14 cellular contexts compared by ENCODE assay signal in genomic region chr11:88480217-88480616, GRCh38.
DNase-seq lines count a peak whose midpoint lies in the region; ATAC-seq and TF ChIP-seq lines count a peak whose summit lies in the region.
"Had no signal": no experiment of that assay in that cellular context is flagged by ENCODE, and none has a peak within 500 bp of the region (broad histone marks: within the 10 kb centered on the region; RNA-seq: fewer than 3 reads in every experiment).

No MANE protein-coding gene starts in this region.

- H3K4me3 ChIP-seq in left ventricle myocardium inferior: no peak overlapping the region
- no peak overlapping the region for H3K4me3 ChIP-seq in uterus
- H3K4me3 ChIP-seq: K562 had no signal

- no peak for DNase-seq in Right ventricle myocardium inferior (ENCODE audit: missing footprints)
- DNase-seq in left ventricle myocardium inferior: no peak
- DNase-seq in amniotic stem cell (lab: John Stamatoyannopoulos, UW): peak; percentile 9
- peak; percentile 68 for DNase-seq in glomerular visceral epithelial cell (ENCODE audit: extremely low spot score)
- DNase-seq in uterus: peak; percentile 27 to 56
- no peak for DNase-seq in mesenteric fat pad (ENCODE audit: low spot score)
- DNase-seq in stimulated activated CD4-positive, alpha-beta T cell treated with anti-CD3 and anti-CD28 coated beads, Interleukin-2, amount 100 ng/mL, for 48 hours: no peak
- DNase-seq in NCI-H2081 (lab: John Stamatoyannopoulos, UW): no peak
- DNase-seq: 8988T; GDM1; hypothalamus; NCI-H2081 treated with DMSO at 0.1 percent for 48 hours; stimulated activated CD4-positive, alpha-beta T cell treated with anti-CD3 and anti-CD28 coated beads, Interleukin-12 subunit alpha, Interleukin-12 subunit beta, amount 100 ng/mL, for 4 hours had no signal

- TF ChIP-seq CTCF in left ventricle myocardium inferior (IDR thresholded peaks at IDR 0.05; ENCODE audit: borderline replicate concordance) (no peak), uterus (IDR thresholded peaks at IDR 0.05) (no peak)

- TF ChIP-seq POLR2A in uterus (IDR thresholded peaks at IDR 0.05): no peak

- H3K36me3 ChIP-seq in left ventricle myocardium inferior (no peaks in the 10 kb centered on the region), uterus (no peaks in the 10 kb centered on the region)

- peak; percentile 23 for ATAC-seq in Right ventricle myocardium inferior
- ATAC-seq: K562 had no signal

- H3K4me1 ChIP-seq in left ventricle myocardium inferior (no peaks in the 10 kb centered on the region), uterus (peaks cover 0 to 4% of the 10 kb centered on the region in 2 donors)

- no peak overlapping the region for H3K27ac ChIP-seq in left ventricle myocardium inferior (replicated peaks)
- H3K27ac ChIP-seq in uterus: peak overlapping the region in 1 of 2 donors; percentile 61

- intact Hi-C loops in Right ventricle myocardium inferior (cut with DNase I): no loop called here
- intact Hi-C loops in left ventricle myocardium inferior (cut with micrococcal nuclease): no loop called here
- intact Hi-C loops in uterus (cut with DNase I; ENCODE audit: low total_unique reads): no loop called here

- H3K27me3 ChIP-seq in left ventricle myocardium inferior (ENCODE audit: low read depth) (no peaks in the 10 kb centered on the region), uterus (no peaks in the 10 kb centered on the region)

- H3K9me3 ChIP-seq in left ventricle myocardium inferior (replicated peaks) (no peaks in the 10 kb centered on the region), uterus (no peaks in the 10 kb centered on the region)

Comparison
In these comparisons a context has a peak if more than half of its experiments do, and no peak if none do; other contexts are left out.
1. DNase-seq: peak in amniotic stem cell (single experiment), glomerular visceral epithelial cell (single experiment) and uterus (2 of 2); none in Right ventricle myocardium inferior (single experiment), left ventricle myocardium inferior (single experiment), mesenteric fat pad (single experiment), stimulated activated CD4-positive, alpha-beta T cell treated with anti-CD3 and anti-CD28 coated beads, Interleukin-2, amount 100 ng/mL, for 48 hours (0 of 2) and NCI-H2081 (0 of 2).